ENCODE assay signal across 7 cellular contexts in genomic region chr1:117512728-117513321, GRCh38.
DNase-seq lines count a peak whose midpoint lies in the region; ATAC-seq and TF ChIP-seq lines count a peak whose summit lies in the region.

No MANE protein-coding gene starts in this region.

- intact Hi-C loops in sciatic nerve (cut with DNase I) = loop anchor here (10.0 kb wide), 1 partner anchor 242 kb away; no protein-coding TSS in a partner anchor

- DNase-seq in GM10248 (ENCODE audit: extremely low spot score) (no peak), NCI-H1694 (lab: John Stamatoyannopoulos, UW) (peak; percentile 27), midbrain (lab: John Stamatoyannopoulos, UW) (peak; percentile 29), sciatic nerve (ENCODE audit: low spot score) (no peak)
- peak; percentile 10 for DNase-seq in central memory CD4-positive, alpha-beta T cell

- POLR2A ChIA-PET in GM10248 (lab: Yijun Ruan, JAX) = interaction anchor here (0.6 kb wide), 1 partner anchor 162 kb away, joined by 7 read pairs; no protein-coding TSS in a partner anchor

- ATAC-seq in HG03457 (IDR thresholded peaks at IDR 0.05; ENCODE audit: unreplicated experiment) (no peak), GM21360 (IDR thresholded peaks at IDR 0.05; ENCODE audit: unreplicated experiment) (no peak), sciatic nerve (no peak)

- CTCF ChIA-PET in GM10248 (lab: Yijun Ruan, JAX) = interaction anchor here (0.7 to 6.6 kb wide), 13 partner anchors 9 to 382 kb away, joined by 3 to 91 read pairs (median 8); no protein-coding TSS in a partner anchor

- TF ChIP-seq CTCF in GM10248 (IDR thresholded peaks at IDR 0.05; ENCODE audit: control extremely low read depth, extremely low read depth, low read depth, missing control alignments) = peak; percentile 51

Comparison
In these comparisons a context has a peak if more than half of its experiments do, and no peak if none do; other contexts are left out.
1. DNase-seq: peak in NCI-H1694 (single experiment), central memory CD4-positive, alpha-beta T cell (single experiment) and midbrain (single experiment); none in GM10248 (single experiment) and sciatic nerve (single experiment).